Comparison of ENCODE assay signal across 11 cellular contexts in the genomic region with DNA sequence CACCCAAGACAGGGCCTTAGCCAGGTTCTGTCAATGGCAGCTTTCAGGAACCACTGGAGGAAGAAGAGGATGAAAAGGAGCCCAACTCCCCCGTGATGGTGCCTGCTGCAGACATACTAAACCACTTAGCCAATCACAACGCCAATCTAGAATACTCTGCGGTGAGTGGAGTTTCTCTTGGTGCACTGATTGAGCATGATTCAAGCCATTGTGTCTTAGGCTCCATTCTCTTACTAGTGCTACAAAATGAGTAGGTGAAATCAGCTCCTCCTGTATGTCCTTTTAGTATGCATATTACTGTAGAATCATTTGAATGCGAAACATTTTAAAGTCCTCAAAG. TPM values are rescaled to one million over a fixed set of nuclear protein-coding genes. Genes with fewer than 3 reads are reported as not detected.
DNase-seq lines count a peak whose midpoint lies in the region; ATAC-seq and TF ChIP-seq lines count a peak whose summit lies in the region.
"Had no signal": no experiment of that assay in that cellular context is flagged by ENCODE, and none has a peak within 500 bp of the region (broad histone marks: within the 10 kb centered on the region; RNA-seq: fewer than 3 reads in every experiment).

No MANE protein-coding gene starts in this region.

- CTCF ChIA-PET in activated naive CD4-positive, alpha-beta T cell treated with anti-CD3 and anti-CD28 coated beads for 36 hours (lab: Charles Lee), result interaction anchor here (1.2 kb wide), 1 partner anchor 239 kb away, joined by 3 read pairs; no protein-coding TSS in a partner anchor
- CTCF ChIA-PET in RWPE1 (lab: Yijun Ruan, JAX), result no interaction called here

- DNase-seq in activated naive CD4-positive, alpha-beta T cell treated with anti-CD3 and anti-CD28 coated beads for 36 hours, result no peak
- no peak for DNase-seq in activated naive CD4-positive, alpha-beta T cell treated with anti-CD3 and anti-CD28 coated beads, Interleukin-2, amount 50 U/mL, for 16 hours
- DNase-seq in RWPE1 (ENCODE audit: low spot score), result no peak
- no peak for DNase-seq in stimulated activated naive B cell treated with anti-CD40 and anti-IgM and Interleukin-4, amounts not matched to agents 10 μg/mL and 1 μg/mL and 100 μg/mL, for 72 hours
- DNase-seq in GM19240 (ENCODE audit: insufficient read length, low spot score), result no peak
- no peak for DNase-seq in NCI-H526 treated with DMSO at 0.1 percent for 48 hours (lab: John Stamatoyannopoulos, UW)
- DNase-seq: C1 segment of cervical spinal cord, NCI-H2029, SJCRH30 had no signal

- peaks cover 0 to 7% of the 10 kb centered on the region in 2 donors for H3K4me1 ChIP-seq in esophagus (ENCODE audit: control insufficient read depth in 2 of 2, insufficient read depth in 2 of 2, low read length in 1 of 2)
- H3K4me1 ChIP-seq: SJCRH30 had no signal

- no peak for TF ChIP-seq CTCF in RWPE1 (conservative IDR thresholded peaks at IDR 0.05; ENCODE audit: low read depth)

- no peak for ATAC-seq in stimulated activated naive B cell treated with anti-CD40 and anti-IgM and Interleukin-4, amounts not matched to agents 10 μg/mL and 1 μg/mL and 100 μg/mL, for 72 hours (replicated peaks)
- ATAC-seq in HG02623 (IDR thresholded peaks at IDR 0.05; ENCODE audit: unreplicated experiment), result no peak

- H3K9me3 Mint-ChIP-seq in activated naive CD4-positive, alpha-beta T cell treated with anti-CD3 and anti-CD28 coated beads for 36 hours, result no peaks in the 10 kb centered on the region
- no peaks in the 10 kb centered on the region for H3K9me3 Mint-ChIP-seq in stimulated activated naive B cell treated with anti-CD40 and anti-IgM and Interleukin-4, amounts not matched to agents 10 μg/mL and 1 μg/mL and 100 μg/mL, for 72 hours

- peaks cover 0 to 27% of the 10 kb centered on the region in 2 donors for H3K36me3 ChIP-seq in esophagus (ENCODE audit: control insufficient read depth in 2 of 2, insufficient read depth in 2 of 2, low read length in 1 of 2)

- H3K4me3 Mint-ChIP-seq in activated naive CD4-positive, alpha-beta T cell treated with anti-CD3 and anti-CD28 coated beads for 36 hours, result peak overlapping the region; percentile 88
- peak overlapping the region; percentile 29 to 93 for H3K4me3 Mint-ChIP-seq in stimulated activated naive B cell treated with anti-CD40 and anti-IgM and Interleukin-4, amounts not matched to agents 10 μg/mL and 1 μg/mL and 100 μg/mL, for 72 hours

- H3K36me3 Mint-ChIP-seq in activated naive CD4-positive, alpha-beta T cell treated with anti-CD3 and anti-CD28 coated beads for 36 hours (ENCODE audit: low read depth), result peaks cover 24% of the 10 kb centered on the region
- H3K36me3 Mint-ChIP-seq in stimulated activated naive B cell treated with anti-CD40 and anti-IgM and Interleukin-4, amounts not matched to agents 10 μg/mL and 1 μg/mL and 100 μg/mL, for 72 hours, result peaks cover 27 to 36% of the 10 kb centered on the region in 2 donors

- H3K27ac ChIP-seq in RWPE1 (peak overlapping the region; percentile 85), esophagus (ENCODE audit: low read depth in 2 of 2, low read length in 1 of 2) (peak overlapping the region; percentile 62 to 89)
- H3K27ac ChIP-seq: SJCRH30 had no signal

- H3K4me3 ChIP-seq in esophagus (ENCODE audit: low read depth in 1 of 2, low read length in 2 of 2), result no peak overlapping the region
- H3K4me3 ChIP-seq: SJCRH30 had no signal

- intact Hi-C loops in activated naive CD4-positive, alpha-beta T cell treated with anti-CD3 and anti-CD28 coated beads for 36 hours (cut with micrococcal nuclease), result loop anchor here (5.0 kb wide), 1 partner anchor 389 kb away; a partner anchor contains a TSS

- no peaks in the 10 kb centered on the region for H3K27me3 Mint-ChIP-seq in activated naive CD4-positive, alpha-beta T cell treated with anti-CD3 and anti-CD28 coated beads for 36 hours (ENCODE audit: low read depth)
- no peaks in the 10 kb centered on the region for H3K27me3 Mint-ChIP-seq in stimulated activated naive B cell treated with anti-CD40 and anti-IgM and Interleukin-4, amounts not matched to agents 10 μg/mL and 1 μg/mL and 100 μg/mL, for 72 hours

- no peaks in the 10 kb centered on the region for H3K9me3 ChIP-seq in esophagus (ENCODE audit: control insufficient read depth in 2 of 2, insufficient read depth in 1 of 2, low read depth in 1 of 2, low read length in 1 of 2)
- H3K9me3 ChIP-seq: SJCRH30 had no signal

- H3K27ac Mint-ChIP-seq in activated naive CD4-positive, alpha-beta T cell treated with anti-CD3 and anti-CD28 coated beads for 36 hours, result no peak overlapping the region
- peak overlapping the region; percentile 73 for H3K27ac Mint-ChIP-seq in stimulated activated naive B cell treated with anti-CD40 and anti-IgM and Interleukin-4, amounts not matched to agents 10 μg/mL and 1 μg/mL and 100 μg/mL, for 72 hours

- 83 to 86% methylated on average over 4 of the region's 4 CpGs for WGBS in esophagus, 2 donors

- no peaks in the 10 kb centered on the region for H3K27me3 ChIP-seq in esophagus (ENCODE audit: control insufficient read depth in 1 of 2, insufficient read depth in 2 of 2, low read length in 2 of 2)
- H3K27me3 ChIP-seq: SJCRH30 had no signal

- POLR2A ChIA-PET in RWPE1 (lab: Yijun Ruan, JAX; ENCODE audit: low non-redundant PET), result no interaction called here

- H3K4me1 Mint-ChIP-seq in activated naive CD4-positive, alpha-beta T cell treated with anti-CD3 and anti-CD28 coated beads for 36 hours (ENCODE audit: low read depth), result peaks cover 45% of the 10 kb centered on the region
- peaks cover 30 to 60% of the 10 kb centered on the region in 2 donors for H3K4me1 Mint-ChIP-seq in stimulated activated naive B cell treated with anti-CD40 and anti-IgM and Interleukin-4, amounts not matched to agents 10 μg/mL and 1 μg/mL and 100 μg/mL, for 72 hours

RNA-seq across cellular contexts. Expression of a gene that starts 1.4 kb away (rescaled TPM):
- 1 to 10 TPM; 8.1 to 8.5 TPM for total RNA-seq in activated naive CD4-positive, alpha-beta T cell treated with anti-CD3 and anti-CD28 coated beads for 36 hours
- 10 to 100 TPM; 15.5 to 17.3 TPM for polyA plus RNA-seq in esophagus

RNA-seq across cellular contexts. Expression of a gene that starts 16.8 kb away (rescaled TPM):
- total RNA-seq in activated naive CD4-positive, alpha-beta T cell treated with anti-CD3 and anti-CD28 coated beads for 36 hours, result 1 to 10 TPM; 3.0 to 3.6 TPM
- polyA plus RNA-seq in esophagus, result 10 to 100 TPM; 12.0 to 26.9 TPM
